Comparison of ENCODE assay signal across 1 cellular context in the genomic region with DNA sequence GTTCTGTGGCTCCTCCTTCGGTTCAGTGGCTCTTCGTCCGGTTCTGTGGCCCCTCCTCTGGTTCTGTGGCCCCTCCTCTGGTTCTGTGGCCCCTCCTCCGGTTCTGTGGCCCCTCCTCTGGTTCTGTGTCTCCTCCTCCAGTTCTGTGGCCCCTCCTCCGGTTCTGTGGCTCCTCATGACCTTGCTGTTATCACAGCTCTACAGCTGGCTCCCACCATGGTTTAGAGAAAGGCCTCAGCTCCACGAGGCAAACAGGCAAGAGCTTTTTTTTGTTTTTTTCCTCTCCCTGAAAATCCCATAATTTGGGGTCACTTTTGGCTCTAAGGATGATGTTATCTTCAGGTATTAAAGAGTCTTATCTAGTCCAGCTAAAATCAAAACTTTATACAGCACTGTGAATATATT.
TF ChIP-seq lines count a peak whose summit lies in the region.

No MANE protein-coding gene starts in this region.

TF ChIP-seq in K562, 482 proteins besides CTCF, POLR2A, EP300 and RAD21 (continued from another document and continues in another):
- TF ChIP-seq, protein P1, sequence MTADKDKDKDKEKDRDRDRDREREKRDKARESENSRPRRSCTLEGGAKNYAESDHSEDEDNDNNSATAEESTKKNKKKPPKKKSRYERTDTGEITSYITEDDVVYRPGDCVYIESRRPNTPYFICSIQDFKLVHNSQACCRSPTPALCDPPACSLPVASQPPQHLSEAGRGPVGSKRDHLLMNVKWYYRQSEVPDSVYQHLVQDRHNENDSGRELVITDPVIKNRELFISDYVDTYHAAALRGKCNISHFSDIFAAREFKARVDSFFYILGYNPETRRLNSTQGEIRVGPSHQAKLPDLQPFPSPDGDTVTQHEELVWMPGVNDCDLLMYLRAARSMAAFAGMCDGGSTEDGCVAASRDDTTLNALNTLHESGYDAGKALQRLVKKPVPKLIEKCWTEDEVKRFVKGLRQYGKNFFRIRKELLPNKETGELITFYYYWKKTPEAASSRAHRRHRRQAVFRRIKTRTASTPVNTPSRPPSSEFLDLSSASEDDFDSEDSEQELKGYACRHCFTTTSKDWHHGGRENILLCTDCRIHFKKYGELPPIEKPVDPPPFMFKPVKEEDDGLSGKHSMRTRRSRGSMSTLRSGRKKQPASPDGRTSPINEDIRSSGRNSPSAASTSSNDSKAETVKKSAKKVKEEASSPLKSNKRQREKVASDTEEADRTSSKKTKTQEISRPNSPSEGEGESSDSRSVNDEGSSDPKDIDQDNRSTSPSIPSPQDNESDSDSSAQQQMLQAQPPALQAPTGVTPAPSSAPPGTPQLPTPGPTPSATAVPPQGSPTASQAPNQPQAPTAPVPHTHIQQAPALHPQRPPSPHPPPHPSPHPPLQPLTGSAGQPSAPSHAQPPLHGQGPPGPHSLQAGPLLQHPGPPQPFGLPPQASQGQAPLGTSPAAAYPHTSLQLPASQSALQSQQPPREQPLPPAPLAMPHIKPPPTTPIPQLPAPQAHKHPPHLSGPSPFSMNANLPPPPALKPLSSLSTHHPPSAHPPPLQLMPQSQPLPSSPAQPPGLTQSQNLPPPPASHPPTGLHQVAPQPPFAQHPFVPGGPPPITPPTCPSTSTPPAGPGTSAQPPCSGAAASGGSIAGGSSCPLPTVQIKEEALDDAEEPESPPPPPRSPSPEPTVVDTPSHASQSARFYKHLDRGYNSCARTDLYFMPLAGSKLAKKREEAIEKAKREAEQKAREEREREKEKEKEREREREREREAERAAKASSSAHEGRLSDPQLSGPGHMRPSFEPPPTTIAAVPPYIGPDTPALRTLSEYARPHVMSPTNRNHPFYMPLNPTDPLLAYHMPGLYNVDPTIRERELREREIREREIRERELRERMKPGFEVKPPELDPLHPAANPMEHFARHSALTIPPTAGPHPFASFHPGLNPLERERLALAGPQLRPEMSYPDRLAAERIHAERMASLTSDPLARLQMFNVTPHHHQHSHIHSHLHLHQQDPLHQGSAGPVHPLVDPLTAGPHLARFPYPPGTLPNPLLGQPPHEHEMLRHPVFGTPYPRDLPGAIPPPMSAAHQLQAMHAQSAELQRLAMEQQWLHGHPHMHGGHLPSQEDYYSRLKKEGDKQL (CRISPR knock-in tag; IDR thresholded peaks at IDR 0.05; ENCODE audit: borderline replicate concordance), result no peak
- TF ChIP-seq, protein P2, sequence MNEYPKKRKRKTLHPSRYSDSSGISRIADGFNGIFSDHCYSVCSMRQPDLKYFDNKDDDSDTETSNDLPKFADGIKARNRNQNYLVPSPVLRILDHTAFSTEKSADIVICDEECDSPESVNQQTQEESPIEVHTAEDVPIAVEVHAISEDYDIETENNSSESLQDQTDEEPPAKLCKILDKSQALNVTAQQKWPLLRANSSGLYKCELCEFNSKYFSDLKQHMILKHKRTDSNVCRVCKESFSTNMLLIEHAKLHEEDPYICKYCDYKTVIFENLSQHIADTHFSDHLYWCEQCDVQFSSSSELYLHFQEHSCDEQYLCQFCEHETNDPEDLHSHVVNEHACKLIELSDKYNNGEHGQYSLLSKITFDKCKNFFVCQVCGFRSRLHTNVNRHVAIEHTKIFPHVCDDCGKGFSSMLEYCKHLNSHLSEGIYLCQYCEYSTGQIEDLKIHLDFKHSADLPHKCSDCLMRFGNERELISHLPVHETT (CRISPR knock-in tag; conservative IDR thresholded peaks at IDR 0.05 in 1 of 2, IDR thresholded peaks at IDR 0.05 in 1 of 2), result peak in 1 of 2 experiments; percentile 71; a peak in 1 of 4 replicates
- TF ChIP-seq ZNF707 (CRISPR knock-in tag; conservative IDR thresholded peaks at IDR 0.05), result no peak; the same call in 1 of the 2 replicates
- TF ChIP-seq, protein P3, sequence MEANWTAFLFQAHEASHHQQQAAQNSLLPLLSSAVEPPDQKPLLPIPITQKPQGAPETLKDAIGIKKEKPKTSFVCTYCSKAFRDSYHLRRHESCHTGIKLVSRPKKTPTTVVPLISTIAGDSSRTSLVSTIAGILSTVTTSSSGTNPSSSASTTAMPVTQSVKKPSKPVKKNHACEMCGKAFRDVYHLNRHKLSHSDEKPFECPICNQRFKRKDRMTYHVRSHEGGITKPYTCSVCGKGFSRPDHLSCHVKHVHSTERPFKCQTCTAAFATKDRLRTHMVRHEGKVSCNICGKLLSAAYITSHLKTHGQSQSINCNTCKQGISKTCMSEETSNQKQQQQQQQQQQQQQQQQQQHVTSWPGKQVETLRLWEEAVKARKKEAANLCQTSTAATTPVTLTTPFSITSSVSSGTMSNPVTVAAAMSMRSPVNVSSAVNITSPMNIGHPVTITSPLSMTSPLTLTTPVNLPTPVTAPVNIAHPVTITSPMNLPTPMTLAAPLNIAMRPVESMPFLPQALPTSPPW (CRISPR knock-in tag; IDR thresholded peaks at IDR 0.05), result peak; percentile 52
- TF ChIP-seq, protein P4, sequence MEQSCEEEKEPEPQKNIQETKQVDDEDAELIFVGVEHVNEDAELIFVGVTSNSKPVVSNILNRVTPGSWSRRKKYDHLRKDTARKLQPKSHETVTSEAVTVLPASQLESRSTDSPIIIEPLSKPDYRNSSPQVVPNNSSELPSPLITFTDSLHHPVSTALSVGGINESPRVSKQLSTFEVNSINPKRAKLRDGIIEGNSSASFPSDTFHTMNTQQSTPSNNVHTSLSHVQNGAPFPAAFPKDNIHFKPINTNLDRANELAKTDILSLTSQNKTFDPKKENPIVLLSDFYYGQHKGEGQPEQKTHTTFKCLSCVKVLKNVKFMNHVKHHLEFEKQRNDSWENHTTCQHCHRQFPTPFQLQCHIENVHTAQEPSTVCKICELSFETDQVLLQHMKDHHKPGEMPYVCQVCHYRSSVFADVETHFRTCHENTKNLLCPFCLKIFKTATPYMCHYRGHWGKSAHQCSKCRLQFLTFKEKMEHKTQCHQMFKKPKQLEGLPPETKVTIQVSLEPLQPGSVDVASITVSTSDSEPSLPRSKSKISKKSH (CRISPR knock-in tag; IDR thresholded peaks at IDR 0.05), result no peak
- TF ChIP-seq ZNF77 (CRISPR knock-in tag; IDR thresholded peaks at IDR 0.05), result no peak
- TF ChIP-seq, protein P5, sequence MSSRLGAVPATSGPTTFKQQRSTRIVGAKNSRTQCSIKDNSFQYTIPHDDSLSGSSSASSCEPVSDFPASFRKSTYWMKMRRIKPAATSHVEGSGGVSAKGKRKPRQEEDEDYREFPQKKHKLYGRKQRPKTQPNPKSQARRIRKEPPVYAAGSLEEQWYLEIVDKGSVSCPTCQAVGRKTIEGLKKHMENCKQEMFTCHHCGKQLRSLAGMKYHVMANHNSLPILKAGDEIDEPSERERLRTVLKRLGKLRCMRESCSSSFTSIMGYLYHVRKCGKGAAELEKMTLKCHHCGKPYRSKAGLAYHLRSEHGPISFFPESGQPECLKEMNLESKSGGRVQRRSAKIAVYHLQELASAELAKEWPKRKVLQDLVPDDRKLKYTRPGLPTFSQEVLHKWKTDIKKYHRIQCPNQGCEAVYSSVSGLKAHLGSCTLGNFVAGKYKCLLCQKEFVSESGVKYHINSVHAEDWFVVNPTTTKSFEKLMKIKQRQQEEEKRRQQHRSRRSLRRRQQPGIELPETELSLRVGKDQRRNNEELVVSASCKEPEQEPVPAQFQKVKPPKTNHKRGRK (tag; IDR thresholded peaks at IDR 0.05), result no peak
- TF ChIP-seq BMI1 (IDR thresholded peaks at IDR 0.05; ENCODE audit: low read length), result no peak
- TF ChIP-seq NR2C2 (CRISPR knock-in tag; IDR thresholded peaks at IDR 0.05), result no peak
- peak; percentile 41; the same call in 1 of the 2 replicates for TF ChIP-seq NR2C2 (tag; IDR thresholded peaks at IDR 0.05)
- no peak for TF ChIP-seq SPI1 (IDR thresholded peaks at IDR 0.05; ENCODE audit: borderline replicate concordance, low read depth, low read length)
- TF ChIP-seq, protein P6, sequence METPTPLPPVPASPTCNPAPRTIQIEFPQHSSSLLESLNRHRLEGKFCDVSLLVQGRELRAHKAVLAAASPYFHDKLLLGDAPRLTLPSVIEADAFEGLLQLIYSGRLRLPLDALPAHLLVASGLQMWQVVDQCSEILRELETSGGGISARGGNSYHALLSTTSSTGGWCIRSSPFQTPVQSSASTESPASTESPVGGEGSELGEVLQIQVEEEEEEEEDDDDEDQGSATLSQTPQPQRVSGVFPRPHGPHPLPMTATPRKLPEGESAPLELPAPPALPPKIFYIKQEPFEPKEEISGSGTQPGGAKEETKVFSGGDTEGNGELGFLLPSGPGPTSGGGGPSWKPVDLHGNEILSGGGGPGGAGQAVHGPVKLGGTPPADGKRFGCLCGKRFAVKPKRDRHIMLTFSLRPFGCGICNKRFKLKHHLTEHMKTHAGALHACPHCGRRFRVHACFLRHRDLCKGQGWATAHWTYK (CRISPR knock-in tag; IDR thresholded peaks at IDR 0.05), result peak; percentile 100
- no peak for TF ChIP-seq CHCHD3 (CRISPR knock-in tag; IDR thresholded peaks at IDR 0.05)
- 0 out of 2 replicates have a peak, but pooled peaks have one; percentile 60 for TF ChIP-seq ZNF444 (CRISPR knock-in tag; IDR thresholded peaks at IDR 0.05)
- peak; percentile 34; the same call in 1 of the 2 replicates for TF ChIP-seq HDAC2 (IDR thresholded peaks at IDR 0.05)
- TF ChIP-seq ZFP1 (CRISPR knock-in tag; IDR thresholded peaks at IDR 0.05), result no peak
- TF ChIP-seq DMBX1 (CRISPR knock-in tag; IDR thresholded peaks at IDR 0.05; ENCODE audit: borderline replicate concordance), result 0 out of 2 replicates have a peak, but pooled peaks have one; percentile 26
- TF ChIP-seq MED1 (CRISPR knock-in tag; IDR thresholded peaks at IDR 0.05; ENCODE audit: borderline replicate concordance), result no peak
- peak; percentile 83 for TF ChIP-seq TEAD4 (IDR thresholded peaks at IDR 0.05; ENCODE audit: low read length)
- TF ChIP-seq TEAD4 (CRISPR knock-in tag; IDR thresholded peaks at IDR 0.05; ENCODE audit: borderline replicate concordance), result no peak
- peak; percentile 84 for TF ChIP-seq TAL1 (IDR thresholded peaks at IDR 0.05)
- TF ChIP-seq NCOA1 (IDR thresholded peaks at IDR 0.05; ENCODE audit: low read depth), result no peak
- TF ChIP-seq, protein P7, sequence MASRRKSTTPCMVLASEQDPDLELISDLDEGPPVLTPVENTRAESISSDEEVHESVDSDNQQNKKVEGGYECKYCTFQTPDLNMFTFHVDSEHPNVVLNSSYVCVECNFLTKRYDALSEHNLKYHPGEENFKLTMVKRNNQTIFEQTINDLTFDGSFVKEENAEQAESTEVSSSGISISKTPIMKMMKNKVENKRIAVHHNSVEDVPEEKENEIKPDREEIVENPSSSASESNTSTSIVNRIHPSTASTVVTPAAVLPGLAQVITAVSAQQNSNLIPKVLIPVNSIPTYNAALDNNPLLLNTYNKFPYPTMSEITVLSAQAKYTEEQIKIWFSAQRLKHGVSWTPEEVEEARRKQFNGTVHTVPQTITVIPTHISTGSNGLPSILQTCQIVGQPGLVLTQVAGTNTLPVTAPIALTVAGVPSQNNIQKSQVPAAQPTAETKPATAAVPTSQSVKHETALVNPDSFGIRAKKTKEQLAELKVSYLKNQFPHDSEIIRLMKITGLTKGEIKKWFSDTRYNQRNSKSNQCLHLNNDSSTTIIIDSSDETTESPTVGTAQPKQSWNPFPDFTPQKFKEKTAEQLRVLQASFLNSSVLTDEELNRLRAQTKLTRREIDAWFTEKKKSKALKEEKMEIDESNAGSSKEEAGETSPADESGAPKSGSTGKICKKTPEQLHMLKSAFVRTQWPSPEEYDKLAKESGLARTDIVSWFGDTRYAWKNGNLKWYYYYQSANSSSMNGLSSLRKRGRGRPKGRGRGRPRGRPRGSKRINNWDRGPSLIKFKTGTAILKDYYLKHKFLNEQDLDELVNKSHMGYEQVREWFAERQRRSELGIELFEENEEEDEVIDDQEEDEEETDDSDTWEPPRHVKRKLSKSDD (conservative IDR thresholded peaks at IDR 0.05; ENCODE audit: low read length), result no peak
- TF ChIP-seq, protein P8, sequence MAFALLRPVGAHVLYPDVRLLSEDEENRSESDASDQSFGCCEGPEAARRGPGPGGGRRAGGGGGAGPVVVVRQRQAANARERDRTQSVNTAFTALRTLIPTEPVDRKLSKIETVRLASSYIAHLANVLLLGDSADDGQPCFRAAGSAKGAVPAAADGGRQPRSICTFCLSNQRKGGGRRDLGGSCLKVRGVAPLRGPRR (CRISPR knock-in tag; IDR thresholded peaks at IDR 0.05), result no peak
- TF ChIP-seq, protein P9, sequence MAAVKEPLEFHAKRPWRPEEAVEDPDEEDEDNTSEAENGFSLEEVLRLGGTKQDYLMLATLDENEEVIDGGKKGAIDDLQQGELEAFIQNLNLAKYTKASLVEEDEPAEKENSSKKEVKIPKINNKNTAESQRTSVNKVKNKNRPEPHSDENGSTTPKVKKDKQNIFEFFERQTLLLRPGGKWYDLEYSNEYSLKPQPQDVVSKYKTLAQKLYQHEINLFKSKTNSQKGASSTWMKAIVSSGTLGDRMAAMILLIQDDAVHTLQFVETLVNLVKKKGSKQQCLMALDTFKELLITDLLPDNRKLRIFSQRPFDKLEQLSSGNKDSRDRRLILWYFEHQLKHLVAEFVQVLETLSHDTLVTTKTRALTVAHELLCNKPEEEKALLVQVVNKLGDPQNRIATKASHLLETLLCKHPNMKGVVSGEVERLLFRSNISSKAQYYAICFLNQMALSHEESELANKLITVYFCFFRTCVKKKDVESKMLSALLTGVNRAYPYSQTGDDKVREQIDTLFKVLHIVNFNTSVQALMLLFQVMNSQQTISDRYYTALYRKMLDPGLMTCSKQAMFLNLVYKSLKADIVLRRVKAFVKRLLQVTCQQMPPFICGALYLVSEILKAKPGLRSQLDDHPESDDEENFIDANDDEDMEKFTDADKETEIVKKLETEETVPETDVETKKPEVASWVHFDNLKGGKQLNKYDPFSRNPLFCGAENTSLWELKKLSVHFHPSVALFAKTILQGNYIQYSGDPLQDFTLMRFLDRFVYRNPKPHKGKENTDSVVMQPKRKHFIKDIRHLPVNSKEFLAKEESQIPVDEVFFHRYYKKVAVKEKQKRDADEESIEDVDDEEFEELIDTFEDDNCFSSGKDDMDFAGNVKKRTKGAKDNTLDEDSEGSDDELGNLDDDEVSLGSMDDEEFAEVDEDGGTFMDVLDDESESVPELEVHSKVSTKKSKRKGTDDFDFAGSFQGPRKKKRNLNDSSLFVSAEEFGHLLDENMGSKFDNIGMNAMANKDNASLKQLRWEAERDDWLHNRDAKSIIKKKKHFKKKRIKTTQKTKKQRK (IDR thresholded peaks at IDR 0.05; ENCODE audit: borderline replicate concordance, low read depth, low read length), result no peak
- peak; percentile 87 for TF ChIP-seq DPF2 (IDR thresholded peaks at IDR 0.05)
- TF ChIP-seq POLR2AphosphoS5 (IDR thresholded peaks at IDR 0.05; ENCODE audit: control insufficient read depth, insufficient read depth, low read depth, low read length), result peak; percentile 76
- no peak for TF ChIP-seq TGIF2 (CRISPR knock-in tag; IDR thresholded peaks at IDR 0.05)
